In the genomic region with DNA sequence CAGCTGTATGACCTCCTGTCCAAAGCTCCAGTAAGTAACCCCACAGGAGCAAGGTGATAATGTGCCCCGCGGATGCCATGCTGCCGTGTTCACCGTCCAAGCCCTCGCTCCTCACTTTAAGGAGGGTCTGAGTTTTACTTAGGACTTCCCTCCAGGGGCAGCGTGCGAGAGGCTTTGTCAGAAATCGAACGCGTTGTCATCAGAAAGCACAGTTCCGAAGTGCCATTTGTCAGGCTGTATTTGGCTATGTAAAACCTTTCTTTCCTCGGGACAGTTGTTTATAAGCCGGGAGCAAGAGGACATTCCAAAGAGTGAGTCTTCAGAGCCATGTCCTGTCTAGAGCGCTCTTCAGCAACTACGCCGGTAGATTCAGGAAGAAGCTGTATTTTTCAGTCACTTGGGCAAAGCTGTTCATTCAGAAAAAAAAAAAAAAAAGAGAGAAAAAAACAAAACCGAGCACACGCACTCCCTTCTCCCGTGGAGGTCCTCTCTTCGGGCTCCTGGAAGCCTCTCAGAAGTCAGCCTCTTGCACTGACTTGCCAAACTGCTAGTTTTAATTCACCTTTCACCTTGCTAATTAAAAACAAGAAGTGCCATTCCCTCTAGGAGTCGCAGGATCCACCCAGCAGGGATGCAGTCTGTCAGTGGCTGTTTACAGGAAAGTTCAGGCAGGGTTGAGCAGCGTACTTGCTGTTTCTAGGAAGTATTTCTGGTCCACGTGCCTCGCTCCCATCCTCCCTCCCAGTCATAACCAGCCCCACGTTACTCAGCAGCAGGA, we compare ENCODE assay signal across 8 cellular contexts. TPM values are rescaled to one million over a fixed set of nuclear protein-coding genes. Genes with fewer than 3 reads are reported as not detected.
DNase-seq lines count a peak whose midpoint lies in the region; ATAC-seq and TF ChIP-seq lines count a peak whose summit lies in the region.

A gene (minus strand): TSS at position 676 of the 778 bp plus-strand sequence.

- TF ChIP-seq CTCF in BJ (IDR thresholded peaks at IDR 0.05; ENCODE audit: insufficient read depth, low read depth, low read length) (no peak), epithelial cell of proximal tubule (conservative IDR thresholded peaks at IDR 0.05; ENCODE audit: low read depth, low read length) (no peak), neural progenitor cell (IDR thresholded peaks at IDR 0.05) (peak; percentile 22)

- peaks cover 11% of the 10 kb centered on the region for H3K4me1 Mint-ChIP-seq in neural progenitor cell
- no peaks in the 10 kb centered on the region for H3K4me1 Mint-ChIP-seq in stimulated activated memory B cell treated with anti-CD40 and anti-IgM and Interleukin-4, amounts not matched to agents 10 μg/mL and 1 μg/mL and 100 μg/mL, for 72 hours

- H3K4me2 ChIP-seq in neural progenitor cell, result peak within 1 kb of the TSS; percentile 84

- ATAC-seq in stimulated activated memory B cell treated with anti-CD40 and anti-IgM and Interleukin-4, amounts not matched to agents 10 μg/mL and 1 μg/mL and 100 μg/mL, for 72 hours, result no peak
- no peak for ATAC-seq in HG02588 (IDR thresholded peaks at IDR 0.05; ENCODE audit: unreplicated experiment)
- no peak for ATAC-seq in HG03469 (IDR thresholded peaks at IDR 0.05; ENCODE audit: unreplicated experiment)

- H2AFZ ChIP-seq in neural progenitor cell (replicated peaks), result peak within 1 kb of the TSS; percentile 89

- H3K27me3 Mint-ChIP-seq in neural progenitor cell (ENCODE audit: insufficient read depth, low read depth), result peaks cover 3% of the 10 kb centered on the region
- no peaks in the 10 kb centered on the region for H3K27me3 Mint-ChIP-seq in stimulated activated memory B cell treated with anti-CD40 and anti-IgM and Interleukin-4, amounts not matched to agents 10 μg/mL and 1 μg/mL and 100 μg/mL, for 72 hours

- peak within 1 kb of the TSS; percentile 80 for H3K4me3 Mint-ChIP-seq in neural progenitor cell
- no peak within 1 kb of the TSS for H3K4me3 Mint-ChIP-seq in stimulated activated memory B cell treated with anti-CD40 and anti-IgM and Interleukin-4, amounts not matched to agents 10 μg/mL and 1 μg/mL and 100 μg/mL, for 72 hours

- H3K27ac Mint-ChIP-seq in neural progenitor cell, result no peak within 1 kb of the TSS
- H3K27ac Mint-ChIP-seq in stimulated activated memory B cell treated with anti-CD40 and anti-IgM and Interleukin-4, amounts not matched to agents 10 μg/mL and 1 μg/mL and 100 μg/mL, for 72 hours, result no peak within 1 kb of the TSS

- H3K4me3 ChIP-seq in BJ (ENCODE audit: low read depth, low read length) (peak within 1 kb of the TSS; percentile 16; the same call in 1 of the 2 replicates), epithelial cell of proximal tubule (ENCODE audit: low read depth, low read length) (peak within 1 kb of the TSS; percentile 48), neural progenitor cell (peak within 1 kb of the TSS; percentile 56)

- H3K9me3 ChIP-seq in neural progenitor cell (ENCODE audit: low read depth), result no peaks in the 10 kb centered on the region

- peaks cover 20% of the 10 kb centered on the region for H3K4me1 ChIP-seq in neural progenitor cell

- CTCF ChIA-PET in BJ (lab: Yijun Ruan, JAX), result no interaction called here

- H4K20me1 ChIP-seq in neural progenitor cell (ENCODE audit: low read depth), result no peaks in the 10 kb centered on the region

- H3K36me3 Mint-ChIP-seq in neural progenitor cell, result no peaks in the 10 kb centered on the region
- no peaks in the 10 kb centered on the region for H3K36me3 Mint-ChIP-seq in stimulated activated memory B cell treated with anti-CD40 and anti-IgM and Interleukin-4, amounts not matched to agents 10 μg/mL and 1 μg/mL and 100 μg/mL, for 72 hours

- H3K27me3 ChIP-seq in BJ (ENCODE audit: control insufficient read depth, insufficient read depth, low read length), result 0 out of 2 replicates have a peak, but pooled peaks cover 3% of the 10 kb centered on the region
- H3K27me3 ChIP-seq in neural progenitor cell, result no peaks in the 10 kb centered on the region

- H3K79me2 ChIP-seq in neural progenitor cell (ENCODE audit: low read depth), result no peaks in the 10 kb centered on the region

- peaks cover 6% of the 10 kb centered on the region for H3F3A ChIP-seq in neural progenitor cell (ENCODE audit: low read depth)

- POLR2A ChIA-PET in BJ (lab: Charles Lee), result no interaction called here

- H3K36me3 ChIP-seq in BJ (ENCODE audit: control insufficient read depth, insufficient read depth, low read length) (no peaks in the 10 kb centered on the region), neural progenitor cell (no peaks in the 10 kb centered on the region)

- H3K9ac ChIP-seq in neural progenitor cell, result no peak within 1 kb of the TSS

- DNase-seq in BJ (ENCODE audit: low read depth) (no peak), NCI-H2171 (lab: John Stamatoyannopoulos, UW) (peak; percentile 16), epithelial cell of proximal tubule (ENCODE audit: low read depth) (peak; percentile 31), neural progenitor cell (ENCODE audit: low spot score) (peak; percentile 70), NCI-H526 treated with DMSO at 0.1 percent for 48 hours (lab: John Stamatoyannopoulos, UW) (no peak)

- H3K9me3 Mint-ChIP-seq in neural progenitor cell, result no peaks in the 10 kb centered on the region
- peaks cover 3% of the 10 kb centered on the region for H3K9me3 Mint-ChIP-seq in stimulated activated memory B cell treated with anti-CD40 and anti-IgM and Interleukin-4, amounts not matched to agents 10 μg/mL and 1 μg/mL and 100 μg/mL, for 72 hours

- H3K27ac ChIP-seq in neural progenitor cell, result no peak within 1 kb of the TSS

RNA-seq across cellular contexts. Expression of the gene that starts here (rescaled TPM):
- polyA plus RNA-seq in BJ (2011; rRNA removed), result 0.01 TPM in 1 of 2 replicates, not detected in the other
- polyA minus RNA-seq in BJ (2011; rRNA and poly(A)+ RNA removed), result not detected in 2 replicates
- 0.35 and 0.94 TPM in 2 replicates for total RNA-seq in epithelial cell of proximal tubule
- total RNA-seq in neural progenitor cell (ENCODE audit: low replicate concordance), result 2.0 and 5.5 TPM in 2 replicates

Comparison
In these comparisons a context has a peak if more than half of its experiments do, and no peak if none do; other contexts are left out.
1. Peak in DNase-seq and H3K4me3 ChIP-seq in epithelial cell of proximal tubule; RNA of the gene not detected or under 1 TPM.
2. DNase-seq: peak in NCI-H2171 (single experiment) and neural progenitor cell (single experiment); none in BJ (single experiment) and NCI-H526 treated with DMSO at 0.1 percent for 48 hours (single experiment).
3. Peak in every context shown above with its lines, with median percentiles within 50 percentile points of each other: H3K4me3 ChIP-seq.